ENCODE assay signal across 40 cellular contexts in genomic region chr2:77336013-77336412, GRCh38.
"Had no signal": no experiment of that assay in that cellular context is flagged by ENCODE, and none has a peak within 500 bp of the region (broad histone marks: within the 10 kb centered on the region; RNA-seq: fewer than 3 reads in every experiment).

No MANE protein-coding gene starts in this region.

- H3K4me1 ChIP-seq: adrenal gland, ascending aorta, body of pancreas, breast epithelium had no signal

- DNase-seq: activated effector memory CD4-positive, alpha-beta T cell treated with anti-CD3 and anti-CD28 coated beads, Interleukin-2, amount 50 U/mL, for 16 hours; activated effector memory CD4-positive, alpha-beta T cell treated with Interleukin-2 at 50 U/mL for 16 hours; activated gamma-delta T cell; activated gamma-delta T cell treated with Interleukin-2 at 50 U/mL for 16 hours; activated naive CD4-positive, alpha-beta T cell; activated naive CD4-positive, alpha-beta T cell treated with anti-CD3 and anti-CD28 coated beads for 36 hours; activated naive CD4-positive, alpha-beta T cell treated with anti-CD3 and anti-CD28 coated beads, Interleukin-2, amount 10 ng/mL, durations not matched to agents 7 days and 5 days; activated naive CD4-positive, alpha-beta T cell treated with anti-CD3 and anti-CD28 coated beads, Interleukin-2, amount 50 U/mL, for 16 hours; activated naive CD4-positive, alpha-beta T cell treated with Interleukin-2 at 50 U/mL for 16 hours; activated naive CD8-positive, alpha-beta T cell treated with anti-CD3 and anti-CD28 coated beads for 36 hours; activated naive CD8-positive, alpha-beta T cell treated with anti-CD3 and anti-CD28 coated beads, Interleukin-2, amount 10 ng/mL, durations not matched to agents 7 days and 5 days; activated naive CD8-positive, alpha-beta T cell treated with anti-CD3 and anti-CD28 coated beads, Interleukin-2, amount 50 U/mL, for 24 hours; activated T-cell treated with anti-CD3 and anti-CD28 coated beads, Interleukin-2, amount 50 U/mL, for 1 hour; activated T-cell treated with anti-CD3 and anti-CD28 coated beads, Interleukin-2, amount 50 U/mL, for 24 hours; activated T-cell treated with anti-CD3 and anti-CD28 coated beads, Interleukin-2, amount 50 U/mL, for 4 hours; activated T-cell treated with anti-CD3 and anti-CD28 coated beads, Interleukin-2, amount 50 U/mL, for 48 hours; activated T-cell treated with anti-CD3 and anti-CD28 coated beads, Interleukin-2, amount 50 U/mL, for 72 hours; adrenal gland; amniotic stem cell; amygdala; anterior cingulate cortex; aorta; body of pancreas; brain microvascular endothelial cell; caudate nucleus; central memory CD4-positive, alpha-beta T cell; cerebellar nuclear complex had no signal

- H3K4me3 Mint-ChIP-seq: activated naive CD4-positive, alpha-beta T cell treated with anti-CD3 and anti-CD28 coated beads for 36 hours; activated naive CD4-positive, alpha-beta T cell treated with anti-CD3 and anti-CD28 coated beads, Interleukin-2, amount 10 ng/mL, durations not matched to agents 7 days and 5 days; activated naive CD4-positive, alpha-beta T cell treated with anti-CD3 and anti-CD28 coated beads, Interleukin-2, amount 50 U/mL, for 24 hours; activated naive CD8-positive, alpha-beta T cell; activated naive CD8-positive, alpha-beta T cell treated with anti-CD3 and anti-CD28 coated beads for 36 hours; activated naive CD8-positive, alpha-beta T cell treated with anti-CD3 and anti-CD28 coated beads, Interleukin-2, amount 10 ng/mL, durations not matched to agents 7 days and 5 days; activated naive CD8-positive, alpha-beta T cell treated with anti-CD3 and anti-CD28 coated beads, Interleukin-2, amount 50 U/mL, for 24 hours; activated T-cell treated with anti-CD3 and anti-CD28 coated beads, Interleukin-2, amount 50 U/mL, for 24 hours; activated T-cell treated with anti-CD3 and anti-CD28 coated beads, Interleukin-2, amount 50 U/mL, for 4 hours; activated T-cell treated with anti-CD3 and anti-CD28 coated beads, Interleukin-2, amount 50 U/mL, for 72 hours; activated T-helper 1 cell treated with anti-CD3 and anti-CD28 coated beads, Interleukin-12 subunit alpha, Interleukin-12 subunit beta, Interleukin-2, Interleukin-4 antibody, amounts not matched to agents 30 ng/mL and 10 ng/mL and 1 ng/mL, durations not matched to agents 14 hours and 24 hours and 36 hours; activated T-helper 17 cell treated with anti-CD3 and anti-CD28 coated beads, Interleukin-2, amount 50 U/mL, for 72 hours; brain; central memory CD8-positive, alpha-beta T cell had no signal

- H3K4me1 Mint-ChIP-seq: activated naive CD4-positive, alpha-beta T cell treated with anti-CD3 and anti-CD28 coated beads, Interleukin-2, amount 10 ng/mL, durations not matched to agents 7 days and 5 days; activated naive CD4-positive, alpha-beta T cell treated with anti-CD3 and anti-CD28 coated beads, Interleukin-2, amount 50 U/mL, for 24 hours; activated naive CD8-positive, alpha-beta T cell treated with anti-CD3 and anti-CD28 coated beads for 36 hours; activated naive CD8-positive, alpha-beta T cell treated with anti-CD3 and anti-CD28 coated beads, Interleukin-2, amount 10 ng/mL, durations not matched to agents 7 days and 5 days; activated naive CD8-positive, alpha-beta T cell treated with anti-CD3 and anti-CD28 coated beads, Interleukin-2, amount 50 U/mL, for 24 hours; activated T-helper 17 cell treated with anti-CD3 and anti-CD28 coated beads, Interleukin-2, amount 50 U/mL, for 72 hours; brain; central memory CD8-positive, alpha-beta T cell had no signal

- H3K36me3 Mint-ChIP-seq: activated naive CD4-positive, alpha-beta T cell treated with anti-CD3 and anti-CD28 coated beads, Interleukin-2, amount 10 ng/mL, durations not matched to agents 7 days and 5 days; activated naive CD4-positive, alpha-beta T cell treated with anti-CD3 and anti-CD28 coated beads, Interleukin-2, amount 50 U/mL, for 24 hours; activated naive CD8-positive, alpha-beta T cell had no signal

- H3K27ac ChIP-seq: adrenal gland, ascending aorta, body of pancreas, brain microvascular endothelial cell, breast epithelium, cardiac muscle cell had no signal

- H3K27ac Mint-ChIP-seq: activated naive CD4-positive, alpha-beta T cell treated with anti-CD3 and anti-CD28 coated beads for 36 hours; activated naive CD4-positive, alpha-beta T cell treated with anti-CD3 and anti-CD28 coated beads, Interleukin-2, amount 10 ng/mL, durations not matched to agents 7 days and 5 days; activated naive CD4-positive, alpha-beta T cell treated with anti-CD3 and anti-CD28 coated beads, Interleukin-2, amount 50 U/mL, for 24 hours; activated naive CD4-positive, alpha-beta T cell treated with anti-CD3 and anti-CD28 coated beads, Interleukin-2, amount 50 U/mL, for 72 hours; activated naive CD8-positive, alpha-beta T cell; activated naive CD8-positive, alpha-beta T cell treated with anti-CD3 and anti-CD28 coated beads for 36 hours; activated naive CD8-positive, alpha-beta T cell treated with anti-CD3 and anti-CD28 coated beads, Interleukin-2, amount 10 ng/mL, durations not matched to agents 7 days and 5 days; activated naive CD8-positive, alpha-beta T cell treated with anti-CD3 and anti-CD28 coated beads, Interleukin-2, amount 50 U/mL, for 24 hours; activated T-cell treated with anti-CD3 and anti-CD28 coated beads, Interleukin-2, amount 50 U/mL, for 24 hours; activated T-cell treated with anti-CD3 and anti-CD28 coated beads, Interleukin-2, amount 50 U/mL, for 72 hours; activated T-helper 1 cell treated with anti-CD3 and anti-CD28 coated beads, Interleukin-12 subunit alpha, Interleukin-12 subunit beta, Interleukin-2, Interleukin-4 antibody, amounts not matched to agents 30 ng/mL and 10 ng/mL and 1 ng/mL, durations not matched to agents 14 hours and 24 hours and 36 hours; activated T-helper 17 cell treated with anti-CD3 and anti-CD28 coated beads, Interleukin-2, amount 50 U/mL, for 72 hours; activated T-helper 2 cell treated with anti-CD3 and anti-CD28 coated beads, Interferon-gamma antibody, Interleukin-2, Interleukin-4, amounts not matched to agents 10 μg/mL and 5 μg/mL and 100 μg/mL, durations not matched to agents 14 hours and 24 hours and 36 hours; brain had no signal

- H3K27me3 ChIP-seq: adrenal gland, ascending aorta, body of pancreas, brain microvascular endothelial cell, breast epithelium, cardiac muscle cell had no signal

- FAIRE-seq: astrocyte, bronchial epithelial cell had no signal

- H3K36me3 ChIP-seq: adrenal gland, ascending aorta, brain microvascular endothelial cell, breast epithelium, cardiac muscle cell had no signal

- H3K9me3 ChIP-seq: adrenal gland, ascending aorta, body of pancreas had no signal

- ATAC-seq: activated naive CD4-positive, alpha-beta T cell treated with anti-CD3 and anti-CD28 coated beads, Interleukin-2, amount 50 U/mL, for 72 hours; activated naive CD8-positive, alpha-beta T cell treated with anti-CD3 and anti-CD28 coated beads, Interleukin-2, amount 50 U/mL, for 24 hours; activated T-cell treated with anti-CD3 and anti-CD28 coated beads, Interleukin-2, amount 50 U/mL, for 4 hours; activated T-cell treated with anti-CD3 and anti-CD28 coated beads, Interleukin-2, amount 50 U/mL, for 72 hours; activated T-helper 17 cell treated with anti-CD3 and anti-CD28 coated beads, Interleukin-2, amount 50 U/mL, for 72 hours; body of pancreas had no signal

- H3K27me3 Mint-ChIP-seq: activated naive CD4-positive, alpha-beta T cell treated with anti-CD3 and anti-CD28 coated beads, Interleukin-2, amount 10 ng/mL, durations not matched to agents 7 days and 5 days; activated naive CD4-positive, alpha-beta T cell treated with anti-CD3 and anti-CD28 coated beads, Interleukin-2, amount 50 U/mL, for 24 hours; activated naive CD8-positive, alpha-beta T cell; activated naive CD8-positive, alpha-beta T cell treated with anti-CD3 and anti-CD28 coated beads for 36 hours; activated naive CD8-positive, alpha-beta T cell treated with anti-CD3 and anti-CD28 coated beads, Interleukin-2, amount 10 ng/mL, durations not matched to agents 7 days and 5 days; activated naive CD8-positive, alpha-beta T cell treated with anti-CD3 and anti-CD28 coated beads, Interleukin-2, amount 50 U/mL, for 24 hours; activated T-cell treated with anti-CD3 and anti-CD28 coated beads, Interleukin-2, amount 50 U/mL, for 24 hours; activated T-helper 17 cell treated with anti-CD3 and anti-CD28 coated beads, Interleukin-2, amount 50 U/mL, for 72 hours; central memory CD8-positive, alpha-beta T cell had no signal

- H3K4me3 ChIP-seq: adrenal gland, ascending aorta, body of pancreas, breast epithelium, cardiac muscle cell had no signal
